ENCODE assay signal across 11 cellular contexts in genomic region chr17:67260051-67260987, GRCh38. TPM values are rescaled to one million over a fixed set of nuclear protein-coding genes. Genes with fewer than 3 reads are reported as not detected.
A peak's percentile ranks its signal among the peaks of the same experiment; 100 is the strongest.
DNase-seq lines count a peak whose midpoint lies in the region; ATAC-seq and TF ChIP-seq lines count a peak whose summit lies in the region.
"Had no signal": no experiment of that assay in that cellular context is flagged by ENCODE, and none has a peak within 500 bp of the region (broad histone marks: within the 10 kb centered on the region; RNA-seq: fewer than 3 reads in every experiment).

No MANE protein-coding gene starts in this region.

- POLR2A ChIA-PET in A673 (lab: Charles Lee; ENCODE audit: low non-redundant PET): no interaction called here

- no peaks in the 10 kb centered on the region for H3K27me3 ChIP-seq in A673 (replicated peaks; ENCODE audit: insufficient read depth, low read depth, low read length, poor library complexity)

- peaks cover 33% of the 10 kb centered on the region for H3K4me1 Mint-ChIP-seq in chondrocyte (ENCODE audit: low read depth)
- H3K4me1 Mint-ChIP-seq in activated T-cell treated with anti-CD3 and anti-CD28 coated beads, Interleukin-2, amount 50 U/mL, for 4 hours (ENCODE audit: low read depth): peaks cover 26% of the 10 kb centered on the region

- peak overlapping the region; percentile 95 for H3K27ac Mint-ChIP-seq in chondrocyte (ENCODE audit: unreplicated experiment)
- H3K27ac Mint-ChIP-seq: GM23338, memory B cell had no signal

- H3K4me3 Mint-ChIP-seq in chondrocyte (ENCODE audit: unreplicated experiment): peak overlapping the region; percentile 42
- H3K4me3 Mint-ChIP-seq in activated T-cell treated with anti-CD3 and anti-CD28 coated beads, Interleukin-2, amount 50 U/mL, for 4 hours: no peak overlapping the region
- H3K4me3 Mint-ChIP-seq: GM23338, memory B cell had no signal

- peak overlapping the region; percentile 8 for H3K27ac ChIP-seq in A673 (ENCODE audit: low read depth, low read length, poor library complexity, severe bottlenecking)

- no peaks in the 10 kb centered on the region for H3K36me3 ChIP-seq in A673 (ENCODE audit: insufficient read depth, low read length, poor library complexity, severe bottlenecking)

- TF ChIP-seq CTCF in A673 (conservative IDR thresholded peaks at IDR 0.05; ENCODE audit: low read depth, low read length) (no peak), chondrocyte (IDR thresholded peaks at IDR 0.05) (no peak)

- peaks cover 3% of the 10 kb centered on the region for H3K9me3 ChIP-seq in A673 (ENCODE audit: low read depth, low read length, poor library complexity, severe bottlenecking)

- intact Hi-C loops in A673 (cut with micrococcal nuclease; ENCODE audit: unreplicated experiment): no loop called here

- peak overlapping the region; percentile 3 for H3K4me3 ChIP-seq in A673 (ENCODE audit: low read depth, low read length, poor library complexity, severe bottlenecking)
- H3K4me3 ChIP-seq: GM23338 had no signal

- CTCF ChIA-PET in A673 (lab: Charles Lee): no interaction called here

- BruUV-seq in A673 (replicated peaks; lab: Mats Ljungman, UMichigan): no TSS peak

- ATAC-seq in activated T-cell treated with anti-CD3 and anti-CD28 coated beads, Interleukin-2, amount 50 U/mL, for 4 hours: no peak
- ATAC-seq: GM23338 had no signal

- no peaks in the 10 kb centered on the region for H3K36me3 Mint-ChIP-seq in chondrocyte (ENCODE audit: low read depth)
- no peaks in the 10 kb centered on the region for H3K36me3 Mint-ChIP-seq in activated T-cell treated with anti-CD3 and anti-CD28 coated beads, Interleukin-2, amount 50 U/mL, for 4 hours (ENCODE audit: insufficient read depth)
- H3K36me3 Mint-ChIP-seq: memory B cell had no signal

- peaks cover 4% of the 10 kb centered on the region for H3K9me3 Mint-ChIP-seq in chondrocyte (ENCODE audit: low read depth)
- H3K9me3 Mint-ChIP-seq in activated T-cell treated with anti-CD3 and anti-CD28 coated beads, Interleukin-2, amount 50 U/mL, for 4 hours: no peaks in the 10 kb centered on the region

- DNase-seq in A673 (ENCODE audit: low spot score) (peak; percentile 83), Kasumi-1 (lab: John Stamatoyannopoulos, UW) (peak; percentile 86 to 89), chondrocyte (ENCODE audit: low spot score) (no peak), mucosa of gallbladder (ENCODE audit: low spot score) (peak; percentile 65), NCI-H2029 treated with DMSO at 0.1 percent for 48 hours (lab: John Stamatoyannopoulos, UW) (no peak), NCI-H187 treated with DMSO at 0.1 percent for 48 hours (lab: John Stamatoyannopoulos, UW) (no peak), OCI-M2 (lab: John Stamatoyannopoulos, UW; ENCODE audit: unreplicated experiment) (no peak)
- DNase-seq in activated T-cell treated with anti-CD3 and anti-CD28 coated beads, Interleukin-2, amount 50 U/mL, for 4 hours: no peak
- DNase-seq: NCI-H510A had no signal

- peaks cover 25% of the 10 kb centered on the region for H3K4me1 ChIP-seq in A673 (ENCODE audit: insufficient read depth, low read length, poor library complexity, severe bottlenecking)

- no peaks in the 10 kb centered on the region for H3K27me3 Mint-ChIP-seq in chondrocyte (ENCODE audit: low read depth)
- no peaks in the 10 kb centered on the region for H3K27me3 Mint-ChIP-seq in activated T-cell treated with anti-CD3 and anti-CD28 coated beads, Interleukin-2, amount 50 U/mL, for 4 hours (ENCODE audit: low read depth)

RNA-seq across cellular contexts. Expression of gene HELZ, which starts 15.3 kb away (rescaled TPM):
- total RNA-seq in A673 (2021) (49.1 and 57.3 TPM in 2 replicates), chondrocyte (55.8 to 69.9 TPM (median 57.9 TPM) in 3 replicates), mucosa of gallbladder (49.5 TPM)
- 10 to 100 TPM; 41.1 to 47.2 (median 46.6) TPM for total RNA-seq in activated T-cell treated with anti-CD3 and anti-CD28 coated beads, Interleukin-2, amount 50 U/mL, for 4 hours

Comparison
In these comparisons a context has a peak if more than half of its experiments do, and no peak if none do; other contexts are left out.
1. DNase-seq: peak in A673 (single experiment), Kasumi-1 (2 of 2) and mucosa of gallbladder (single experiment); none in chondrocyte (single experiment), NCI-H2029 treated with DMSO at 0.1 percent for 48 hours (single experiment), activated T-cell treated with anti-CD3 and anti-CD28 coated beads, Interleukin-2, amount 50 U/mL, for 4 hours (single experiment), NCI-H187 treated with DMSO at 0.1 percent for 48 hours (single experiment) and OCI-M2 (single experiment).